Comparison of ENCODE assay signal across 20 cellular contexts in the genomic region with DNA sequence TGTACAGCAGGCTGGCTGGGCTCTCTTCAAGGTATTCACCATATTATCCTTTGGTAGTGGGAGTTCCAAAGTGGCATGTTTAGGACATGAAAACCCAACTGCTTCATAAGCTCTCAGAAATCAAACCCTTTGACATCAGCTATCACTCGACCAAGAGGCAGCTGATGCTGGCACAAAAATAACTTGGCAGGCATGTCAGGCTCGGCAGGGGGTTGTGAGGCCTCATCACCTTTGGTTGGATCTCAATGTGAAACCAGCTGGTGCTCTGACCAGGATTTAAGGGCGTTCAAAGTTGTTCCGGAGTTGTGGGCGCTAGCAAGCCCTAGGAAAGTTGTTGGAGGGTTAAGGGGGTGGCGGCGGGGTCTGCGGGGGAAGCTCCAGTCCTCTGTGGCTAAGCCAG.
DNase-seq lines count a peak whose midpoint lies in the region; ATAC-seq, FAIRE-seq and TF ChIP-seq lines count a peak whose summit lies in the region.
"Had no signal": no experiment of that assay in that cellular context is flagged by ENCODE, and none has a peak within 500 bp of the region (broad histone marks: within the 10 kb centered on the region; RNA-seq: fewer than 3 reads in every experiment).

No MANE protein-coding gene starts in this region.

- no peaks in the 10 kb centered on the region for H3K79me1 ChIP-seq in mesendoderm (ENCODE audit: low read length)

- TF ChIP-seq POLR2A in thyroid gland (IDR thresholded peaks at IDR 0.05): no peak

- H3K27me3 Mint-ChIP-seq in WTC11 (ENCODE audit: low read depth): no peaks in the 10 kb centered on the region

- no peaks in the 10 kb centered on the region for H3K79me2 ChIP-seq in mesendoderm (ENCODE audit: control insufficient read depth, insufficient read depth, low read length)

- no peak overlapping the region for H2AK5ac ChIP-seq in mesendoderm (ENCODE audit: low read length)

- H3K4ac ChIP-seq in mesendoderm (ENCODE audit: low read depth, low read length): no peak overlapping the region

- peaks cover 21% of the 10 kb centered on the region for H3K4me1 ChIP-seq in mesendoderm (ENCODE audit: control insufficient read depth, low read depth, low read length)
- H3K4me1 ChIP-seq in thyroid gland: peaks cover 0 to 6% of the 10 kb centered on the region in 2 donors
- H3K4me1 ChIP-seq in HAP-1: peaks cover 13% of the 10 kb centered on the region

- H3K27me3 ChIP-seq in bronchial epithelial cell (ENCODE audit: control insufficient read depth, insufficient read depth, low read length): no peaks in the 10 kb centered on the region
- no peaks in the 10 kb centered on the region for H3K27me3 ChIP-seq in mesendoderm (ENCODE audit: insufficient read depth, low read length, poor library complexity)
- H3K27me3 ChIP-seq in thyroid gland: no peaks in the 10 kb centered on the region
- no peaks in the 10 kb centered on the region for H3K27me3 ChIP-seq in HAP-1 (ENCODE audit: low read depth)

- POLR2A ChIA-PET in WTC11 (lab: Charles Lee): no interaction called here

- intact Hi-C loops in thyroid gland (cut with DNase I): no loop called here

- H4K5ac ChIP-seq in mesendoderm (ENCODE audit: low read length): no peak overlapping the region

- no peaks in the 10 kb centered on the region for H3K9me3 Mint-ChIP-seq in WTC11
- H3K9me3 Mint-ChIP-seq: IgD-negative memory B cell had no signal

- no peak overlapping the region for H3K9ac ChIP-seq in mesendoderm (ENCODE audit: low read length)

- ATAC-seq in WTC11: no peak
- ATAC-seq: GM12878, HCT116, Panc1 had no signal

- no peak overlapping the region for H3K27ac ChIP-seq in mesendoderm (ENCODE audit: low read depth, low read length)
- H3K27ac ChIP-seq in thyroid gland: no peak overlapping the region

- H3K4me3 ChIP-seq in bronchial epithelial cell (ENCODE audit: low read depth, low read length) (no peak overlapping the region), mesendoderm (ENCODE audit: low read length) (no peak overlapping the region), thyroid gland (replicated peaks in 1 of 3) (no peak overlapping the region), HAP-1 (no peak overlapping the region)
- H3K4me3 ChIP-seq: GM12878 had no signal

- H3K27ac Mint-ChIP-seq in WTC11: no peak overlapping the region
- H3K27ac Mint-ChIP-seq: CD14-positive monocyte, IgD-negative memory B cell had no signal

- H3K56ac ChIP-seq in mesendoderm (ENCODE audit: low read length): peak overlapping the region; percentile 76

- H4K8ac ChIP-seq in mesendoderm (ENCODE audit: low read depth, low read length): no peak overlapping the region

- TF ChIP-seq CTCF in bronchial epithelial cell (IDR thresholded peaks at IDR 0.05; ENCODE audit: insufficient read depth, low read length, severe bottlenecking) (no peak), thyroid gland (IDR thresholded peaks at IDR 0.05) (no peak), WTC11 (IDR thresholded peaks at IDR 0.05) (no peak)

- H3K36me3 Mint-ChIP-seq in WTC11: no peaks in the 10 kb centered on the region
- H3K36me3 Mint-ChIP-seq: CD14-positive monocyte, IgD-negative memory B cell had no signal

- H2BK5ac ChIP-seq in mesendoderm (ENCODE audit: low read length): peak overlapping the region; percentile 68

- no peaks in the 10 kb centered on the region for H3K9me3 ChIP-seq in thyroid gland
- no peaks in the 10 kb centered on the region for H3K9me3 ChIP-seq in HAP-1
- H3K9me3 ChIP-seq: Caco-2 had no signal

- H3K36me3 ChIP-seq in bronchial epithelial cell (ENCODE audit: control insufficient read depth, insufficient read depth, low read length) (peaks cover 1% of the 10 kb centered on the region), mesendoderm (ENCODE audit: control insufficient read depth, insufficient read depth, low read length) (no peaks in the 10 kb centered on the region), thyroid gland (no peaks in the 10 kb centered on the region), HAP-1 (replicated peaks) (no peaks in the 10 kb centered on the region)

- H3K18ac ChIP-seq in mesendoderm (ENCODE audit: low read length): no peak overlapping the region

- H2BK15ac ChIP-seq in mesendoderm (replicated peaks; ENCODE audit: low read depth): no peak overlapping the region

- WGBS in mesendoderm (ENCODE audit: extremely low coverage, insufficient coverage, low lambda C conversion rate): no CpG with 5 or more reads among the region's 8 CpGs
- 57 to 58% methylated on average over 8 of the region's 8 CpGs for WGBS in thyroid gland, 2 donors

- no peak overlapping the region for H3K4me2 ChIP-seq in mesendoderm (ENCODE audit: low read length)

- CTCF ChIA-PET in WTC11 (lab: Charles Lee): no interaction called here

- DNase-seq in NCI-H446 treated with DMSO at 0.1 percent for 48 hours (lab: John Stamatoyannopoulos, UW) (peak; percentile 3), NCI-H446 (lab: John Stamatoyannopoulos, UW) (no peak), bronchial epithelial cell (ENCODE audit: low read depth) (no peak), mesendoderm (no peak), thyroid gland (peak; percentile 51 to 59), NCI-H1105 (lab: John Stamatoyannopoulos, UW) (no peak), WTC11 (ENCODE audit: low spot score) (no peak), HAP-1 (ENCODE audit: low spot score in 2 of 2) (no peak)
- DNase-seq: Caco-2, DMS79, MV-4-11, NCI-H187 treated with DMSO at 0.1 percent for 48 hours, SIG-M5 had no signal

- peak; percentile 7 for FAIRE-seq in bronchial epithelial cell (lab: Jason Lieb, UNC)
- FAIRE-seq: GM12878, GM18507, GM19239 had no signal

- H3K23ac ChIP-seq in mesendoderm (ENCODE audit: low read length): no peak overlapping the region

- in situ Hi-C loops in HAP-1 (cut with MboI; ENCODE audit: low sequenced_read_pairs): no loop called here

- no peak overlapping the region for H3K4me3 Mint-ChIP-seq in WTC11
- H3K4me3 Mint-ChIP-seq: CD14-positive monocyte, IgD-negative memory B cell had no signal

- peaks cover 42% of the 10 kb centered on the region for H3K4me1 Mint-ChIP-seq in WTC11
- H3K4me1 Mint-ChIP-seq: CD14-positive monocyte, IgD-negative memory B cell had no signal

- peak overlapping the region; percentile 34 for H2BK120ac ChIP-seq in mesendoderm (ENCODE audit: low read depth, low read length)

TF ChIP-seq in WTC11, 78 proteins besides CTCF, POLR2A, EP300 and RAD21:
- TF ChIP-seq ESRRA (CRISPR knock-in tag; IDR thresholded peaks at IDR 0.05; ENCODE audit: borderline replicate concordance) (no peak), JAZF1 (CRISPR knock-in tag; IDR thresholded peaks at IDR 0.05) (no peak), PRRX2 (CRISPR knock-in tag; IDR thresholded peaks at IDR 0.05) (no peak), ATF1 (CRISPR knock-in tag; IDR thresholded peaks at IDR 0.05) (no peak)
- TF ChIP-seq, protein P1, sequence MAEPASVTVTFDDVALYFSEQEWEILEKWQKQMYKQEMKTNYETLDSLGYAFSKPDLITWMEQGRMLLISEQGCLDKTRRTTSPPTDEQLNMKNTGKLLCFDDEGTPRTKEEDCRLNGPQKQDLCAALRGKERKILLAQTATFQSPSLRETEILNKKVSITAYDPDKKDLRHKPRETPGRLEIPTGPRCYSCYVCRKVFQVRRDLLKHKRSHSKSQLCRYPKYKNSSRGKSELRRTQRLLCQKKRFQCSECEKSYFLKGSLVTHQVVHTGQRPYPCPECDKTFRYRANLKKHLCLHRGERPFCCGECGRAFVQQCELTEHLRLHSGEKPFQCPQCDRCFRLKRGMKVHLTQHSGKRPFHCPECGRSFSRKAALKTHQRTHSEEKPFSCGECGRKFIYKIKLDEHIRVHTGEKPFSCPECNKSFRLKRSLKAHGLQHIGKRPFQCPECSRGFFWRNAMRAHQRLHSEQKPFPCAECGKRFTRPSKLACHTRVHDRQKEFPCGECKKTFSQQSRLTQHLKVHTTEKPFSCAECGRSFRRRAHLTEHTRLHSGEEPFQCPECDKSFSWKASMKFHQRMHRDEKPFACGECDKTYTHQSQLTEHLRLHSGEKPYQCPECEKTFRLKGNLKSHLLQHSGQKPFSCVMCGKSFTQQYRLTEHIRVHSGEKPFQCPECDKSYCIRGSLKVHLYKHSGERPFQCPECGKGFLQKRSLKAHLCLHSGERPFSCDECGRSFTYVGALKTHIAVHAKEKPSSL (CRISPR knock-in tag; conservative IDR thresholded peaks at IDR 0.05): no peak
- TF ChIP-seq, protein P2, sequence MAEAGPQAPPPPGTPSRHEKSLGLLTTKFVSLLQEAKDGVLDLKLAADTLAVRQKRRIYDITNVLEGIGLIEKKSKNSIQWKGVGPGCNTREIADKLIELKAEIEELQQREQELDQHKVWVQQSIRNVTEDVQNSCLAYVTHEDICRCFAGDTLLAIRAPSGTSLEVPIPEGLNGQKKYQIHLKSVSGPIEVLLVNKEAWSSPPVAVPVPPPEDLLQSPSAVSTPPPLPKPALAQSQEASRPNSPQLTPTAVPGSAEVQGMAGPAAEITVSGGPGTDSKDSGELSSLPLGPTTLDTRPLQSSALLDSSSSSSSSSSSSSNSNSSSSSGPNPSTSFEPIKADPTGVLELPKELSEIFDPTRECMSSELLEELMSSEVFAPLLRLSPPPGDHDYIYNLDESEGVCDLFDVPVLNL (CRISPR knock-in tag; IDR thresholded peaks at IDR 0.05; ENCODE audit: borderline replicate concordance, low read depth): no peak

Comparison
In these comparisons a context has a peak if more than half of its experiments do, and no peak if none do; other contexts are left out.
1. DNase-seq: peak in NCI-H446 treated with DMSO at 0.1 percent for 48 hours (single experiment) and thyroid gland (2 of 2); none in NCI-H446 (0 of 2), bronchial epithelial cell (single experiment), mesendoderm (single experiment), NCI-H1105 (single experiment), WTC11 (single experiment) and HAP-1 (0 of 2).